ENCODE assay signal across 17 cellular contexts in the genomic region with DNA sequence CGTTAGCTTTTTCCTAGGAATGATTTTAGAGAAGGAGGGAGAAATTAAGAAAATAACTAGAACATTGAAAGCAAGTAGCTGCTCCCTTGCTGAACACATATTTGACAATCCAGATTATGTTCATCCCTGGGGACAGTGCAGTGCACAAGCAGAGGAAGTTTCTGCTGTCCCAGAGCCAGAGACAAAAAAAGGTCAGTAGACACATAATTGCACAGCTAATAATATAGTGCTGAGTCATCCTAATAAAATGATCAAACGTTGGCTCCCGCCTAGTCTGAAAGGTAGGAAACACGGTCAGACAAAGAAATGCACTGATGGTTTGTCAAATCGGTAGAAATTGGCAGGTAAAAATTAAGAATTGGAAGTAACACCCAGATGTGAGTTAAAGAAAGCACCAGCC. TPM values are rescaled to one million over a fixed set of nuclear protein-coding genes. Genes with fewer than 3 reads are reported as not detected.
DNase-seq lines count a peak whose midpoint lies in the region; ATAC-seq and TF ChIP-seq lines count a peak whose summit lies in the region.
"Had no signal": no experiment of that assay in that cellular context is flagged by ENCODE, and none has a peak within 500 bp of the region (broad histone marks: within the 10 kb centered on the region; RNA-seq: fewer than 3 reads in every experiment).

No MANE protein-coding gene starts in this region.

- no peaks in the 10 kb centered on the region for H3K79me2 ChIP-seq in smooth muscle cell (ENCODE audit: low read depth)

- intact Hi-C loops in Right ventricle myocardium inferior (cut with DNase I) (no loop called here), heart left ventricle (cut with DNase I) (no loop called here), esophagus squamous epithelium (cut with DNase I) (loop anchor here (10.0 kb wide), 1 partner anchor 319 kb away; no protein-coding TSS in a partner anchor)

- ATAC-seq in Right ventricle myocardium inferior (peak; percentile 48), heart left ventricle (peak; percentile 40 to 92 (median 76)), omental fat pad (ENCODE audit: low FRiP score) (no peak)

- H3F3A ChIP-seq in smooth muscle cell (ENCODE audit: low read depth), result no peaks in the 10 kb centered on the region

- H2AFZ ChIP-seq in smooth muscle cell (ENCODE audit: low read depth), result no peak overlapping the region

- H3K36me3 ChIP-seq in right atrium auricular region (no peaks in the 10 kb centered on the region), heart left ventricle (no peaks in the 10 kb centered on the region), esophagus squamous epithelium (no peaks in the 10 kb centered on the region), smooth muscle cell (ENCODE audit: low read depth) (no peaks in the 10 kb centered on the region)
- H3K36me3 ChIP-seq: BLaER1 treated with 17β-estradiol and CSF1 and Interleukin-3, amounts not matched to agents 10 nM and 100 nM; SJCRH30 had no signal

- H3K9me3 ChIP-seq in right atrium auricular region, result no peaks in the 10 kb centered on the region
- H3K9me3 ChIP-seq in heart left ventricle, result no peaks in the 10 kb centered on the region
- no peaks in the 10 kb centered on the region for H3K9me3 ChIP-seq in esophagus squamous epithelium
- H3K9me3 ChIP-seq in smooth muscle cell (replicated peaks; ENCODE audit: low read depth), result no peaks in the 10 kb centered on the region
- H3K9me3 ChIP-seq: BLaER1 treated with 17β-estradiol and CSF1 and Interleukin-3, amounts not matched to agents 10 nM and 100 nM; SJCRH30 had no signal

- no peak overlapping the region for H3K9ac ChIP-seq in smooth muscle cell (ENCODE audit: low read depth)
- H3K9ac ChIP-seq: BLaER1 treated with 17β-estradiol and CSF1 and Interleukin-3, amounts not matched to agents 10 nM and 100 nM had no signal

- no peak for TF ChIP-seq CTCF in right atrium auricular region (IDR thresholded peaks at IDR 0.05)
- no peak for TF ChIP-seq CTCF in heart left ventricle (IDR thresholded peaks at IDR 0.05)
- TF ChIP-seq CTCF in esophagus squamous epithelium (IDR thresholded peaks at IDR 0.05), result no peak
- no peak for TF ChIP-seq CTCF in smooth muscle cell (IDR thresholded peaks at IDR 0.05; ENCODE audit: borderline replicate concordance, insufficient read depth, poor library complexity, severe bottlenecking)
- TF ChIP-seq CTCF in omental fat pad (IDR thresholded peaks at IDR 0.05), result no peak

- no peaks in the 10 kb centered on the region for H3K4me1 ChIP-seq in right atrium auricular region
- peaks cover 0 to 12% (median 9%) of the 10 kb centered on the region in 12 donors for H3K4me1 ChIP-seq in heart left ventricle
- peaks cover 0 to 14% (median 0%) of the 10 kb centered on the region in 3 donors for H3K4me1 ChIP-seq in esophagus squamous epithelium
- no peaks in the 10 kb centered on the region for H3K4me1 ChIP-seq in smooth muscle cell (ENCODE audit: low read depth)
- H3K4me1 ChIP-seq: SJCRH30 had no signal

- in situ Hi-C loops in G401 (cut with HindIII; ENCODE audit: low sequenced_read_pairs), result no loop called here

- whole genome bisulfite sequencing in heart left ventricle, 4 donors, result 38 to 56% (median 51%) methylated on average over 5 of the region's 5 CpGs
- WGBS in esophagus squamous epithelium, 2 donors, result 36 to 38% methylated on average over 5 of the region's 5 CpGs
- WGBS in smooth muscle cell (ENCODE audit: low lambda C conversion rate), result 64% methylated on average over 5 of the region's 5 CpGs

- H3K4me2 ChIP-seq in smooth muscle cell, result no peak overlapping the region
- H3K4me2 ChIP-seq: BLaER1 treated with 17β-estradiol and CSF1 and Interleukin-3, amounts not matched to agents 10 nM and 100 nM had no signal

- H3K4me3 ChIP-seq in right atrium auricular region (no peak overlapping the region), heart left ventricle (no peak overlapping the region), esophagus squamous epithelium (no peak overlapping the region), smooth muscle cell (no peak overlapping the region)
- H3K4me3 ChIP-seq: BLaER1 treated with 17β-estradiol and CSF1 and Interleukin-3, amounts not matched to agents 10 nM and 100 nM; SJCRH30 had no signal

- no peaks in the 10 kb centered on the region for H4K20me1 ChIP-seq in smooth muscle cell (ENCODE audit: low read depth)
- H4K20me1 ChIP-seq: BLaER1 treated with 17β-estradiol and CSF1 and Interleukin-3, amounts not matched to agents 10 nM and 100 nM had no signal

- no peaks in the 10 kb centered on the region for H3K27me3 ChIP-seq in right atrium auricular region
- H3K27me3 ChIP-seq in heart left ventricle, result no peaks in the 10 kb centered on the region
- no peaks in the 10 kb centered on the region for H3K27me3 ChIP-seq in esophagus squamous epithelium
- no peaks in the 10 kb centered on the region for H3K27me3 ChIP-seq in smooth muscle cell (ENCODE audit: low read depth)
- H3K27me3 ChIP-seq: BLaER1 treated with 17β-estradiol and CSF1 and Interleukin-3, amounts not matched to agents 10 nM and 100 nM; SJCRH30 had no signal

- H3K27ac ChIP-seq in right atrium auricular region, result no peak overlapping the region
- H3K27ac ChIP-seq in heart left ventricle, result no peak overlapping the region
- no peak overlapping the region for H3K27ac ChIP-seq in esophagus squamous epithelium
- H3K27ac ChIP-seq in smooth muscle cell (ENCODE audit: low read depth), result no peak overlapping the region
- H3K27ac ChIP-seq: BLaER1 treated with 17β-estradiol and CSF1 and Interleukin-3, amounts not matched to agents 10 nM and 100 nM; SJCRH30 had no signal

- DNase-seq in Right ventricle myocardium inferior (ENCODE audit: missing footprints), result no peak
- no peak for DNase-seq in right atrium auricular region (ENCODE audit: low spot score)
- DNase-seq in SW480 (ENCODE audit: low spot score), result peak; percentile 71
- peak in 1 of 5 donors; percentile 39 for DNase-seq in heart left ventricle
- no peak for DNase-seq in esophagus squamous epithelium (lab: John Stamatoyannopoulos, UW)
- DNase-seq in smooth muscle cell (lab: John Stamatoyannopoulos, UW; ENCODE audit: unreplicated experiment), result no peak
- no peak for DNase-seq in G401 (ENCODE audit: low spot score)
- DNase-seq in omental fat pad (ENCODE audit: low spot score), result no peak
- DNase-seq: GF-D8, NCI-H1105, NCI-H1694 treated with DMSO at 0.1 percent for 48 hours, NCI-H2107, NCI-H2227 treated with DMSO at 0.1 percent for 48 hours, NCI-H524, SJCRH30 had no signal

- no peak for TF ChIP-seq POLR2A in heart left ventricle (IDR thresholded peaks at IDR 0.05)
- TF ChIP-seq POLR2A in esophagus squamous epithelium (IDR thresholded peaks at IDR 0.05), result no peak

RNA-seq across cellular contexts. Expression of gene SSTR4, which starts 21.7 kb away (rescaled TPM):
- total RNA-seq in Right ventricle myocardium inferior (not detected), right atrium auricular region (not detected), heart left ventricle (under 1 TPM in 1 of 9 donors, not detected in 8; 0.28 TPM), esophagus squamous epithelium (not detected), smooth muscle cell (0.09 TPM in 1 of 2 replicates, not detected in the other), omental fat pad (not detected)
- polyA plus RNA-seq in heart left ventricle (not detected), smooth muscle cell (not detected in 2 replicates)
- not detected in 2 replicates for total RNA-seq in G401 (2014; rRNA removed; shearing (Covaris generic))
- total RNA-seq: H1, SJCRH30 had no signal

RNA-seq across cellular contexts. Expression of gene THBD, which starts 36.0 kb away (rescaled TPM):
- total RNA-seq in Right ventricle myocardium inferior (17.4 TPM), right atrium auricular region (10 to 100 TPM; 37.0 to 96.7 TPM), heart left ventricle (10 to 100 TPM; 12.4 to 70.9 (median 19.9) TPM), esophagus squamous epithelium (10 to 100 TPM; 54.9 to 93.4 (median 75.1) TPM), smooth muscle cell (8.4 and 9.9 TPM in 2 replicates), omental fat pad (100 to 1,000 TPM in 2 of 4 donors, 10 to 100 TPM in 2; 40.6 to 205 (median 113) TPM)
- polyA plus RNA-seq in heart left ventricle (10 to 100 TPM in 1 of 2 donors, 1 to 10 TPM in 1; 8.2 to 24.0 TPM), smooth muscle cell (10.0 and 10.5 TPM in 2 replicates)
- not detected in 2 replicates for total RNA-seq in G401 (2014; rRNA removed; shearing (Covaris generic))
- total RNA-seq: SJCRH30 had no signal
